2 cellular contexts compared by ENCODE assay signal in the genomic region with DNA sequence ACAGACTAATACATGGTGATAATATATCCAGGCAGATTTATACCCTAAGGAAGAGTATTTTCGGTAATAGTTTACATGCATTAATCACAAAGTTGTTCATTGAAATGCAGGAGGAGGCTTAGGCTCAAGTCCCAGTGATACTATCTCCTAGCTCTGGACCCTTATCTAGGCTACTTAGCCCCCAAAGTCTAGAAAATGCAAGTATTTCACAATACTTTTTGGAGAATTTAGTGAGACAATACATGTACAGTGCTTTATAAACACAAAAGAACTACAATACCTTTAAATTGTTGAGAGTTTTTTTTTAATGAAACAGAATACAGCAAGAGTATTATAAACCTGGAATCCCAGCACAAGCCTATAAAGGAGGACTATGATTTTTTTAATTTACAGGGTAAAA.
TF ChIP-seq lines count a peak whose summit lies in the region.

No MANE protein-coding gene starts in this region.

TF ChIP-seq in HepG2, 621 proteins besides CTCF, POLR2A, EP300 and RAD21:
- TF ChIP-seq CEBPB (IDR thresholded peaks at IDR 0.05; ENCODE audit: borderline replicate concordance, low read depth, low read length), result peak; percentile 64; the same call in 1 of the 2 replicates
- no peak for TF ChIP-seq IRX3 (CRISPR knock-in tag; IDR thresholded peaks at IDR 0.05; ENCODE audit: borderline replicate concordance, low read depth)
- no peak for TF ChIP-seq PHB2 (IDR thresholded peaks at IDR 0.05; ENCODE audit: partially characterized antibody)
- TF ChIP-seq, protein P1, sequence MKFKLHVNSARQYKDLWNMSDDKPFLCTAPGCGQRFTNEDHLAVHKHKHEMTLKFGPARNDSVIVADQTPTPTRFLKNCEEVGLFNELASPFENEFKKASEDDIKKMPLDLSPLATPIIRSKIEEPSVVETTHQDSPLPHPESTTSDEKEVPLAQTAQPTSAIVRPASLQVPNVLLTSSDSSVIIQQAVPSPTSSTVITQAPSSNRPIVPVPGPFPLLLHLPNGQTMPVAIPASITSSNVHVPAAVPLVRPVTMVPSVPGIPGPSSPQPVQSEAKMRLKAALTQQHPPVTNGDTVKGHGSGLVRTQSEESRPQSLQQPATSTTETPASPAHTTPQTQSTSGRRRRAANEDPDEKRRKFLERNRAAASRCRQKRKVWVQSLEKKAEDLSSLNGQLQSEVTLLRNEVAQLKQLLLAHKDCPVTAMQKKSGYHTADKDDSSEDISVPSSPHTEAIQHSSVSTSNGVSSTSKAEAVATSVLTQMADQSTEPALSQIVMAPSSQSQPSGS (CRISPR knock-in tag; IDR thresholded peaks at IDR 0.05), result no peak
- TF ChIP-seq, protein P2, sequence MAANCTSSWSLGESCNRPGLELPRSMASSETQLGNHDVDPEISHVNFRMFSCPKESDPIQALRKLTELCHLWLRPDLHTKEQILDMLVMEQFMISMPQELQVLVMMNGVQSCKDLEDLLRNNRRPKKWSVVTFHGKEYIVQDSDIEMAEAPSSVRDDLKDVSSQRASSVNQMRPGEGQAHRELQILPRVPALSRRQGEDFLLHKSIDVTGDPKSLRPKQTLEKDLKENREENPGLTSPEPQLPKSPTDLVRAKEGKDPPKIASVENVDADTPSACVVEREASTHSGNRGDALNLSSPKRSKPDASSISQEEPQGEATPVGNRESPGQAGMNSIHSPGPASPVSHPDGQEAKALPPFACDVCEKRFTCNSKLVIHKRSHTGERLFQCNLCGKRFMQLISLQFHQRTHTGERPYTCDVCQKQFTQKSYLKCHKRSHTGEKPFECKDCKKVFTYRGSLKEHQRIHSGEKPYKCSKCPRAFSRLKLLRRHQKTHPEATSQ (CRISPR knock-in tag; IDR thresholded peaks at IDR 0.05; ENCODE audit: borderline replicate concordance), result no peak
- no peak for TF ChIP-seq MEIS2 (CRISPR knock-in tag; IDR thresholded peaks at IDR 0.05)

TF ChIP-seq in IMR-90, 13 proteins besides CTCF, POLR2A, EP300 and RAD21:
- TF ChIP-seq CEBPB (IDR thresholded peaks at IDR 0.05; ENCODE audit: low read depth, low read length) (peak; percentile 77), ELK1 (IDR thresholded peaks at IDR 0.05; ENCODE audit: borderline replicate concordance, low read depth, low read length) (no peak), RFX5 (IDR thresholded peaks at IDR 0.05; ENCODE audit: low read depth, low read length) (no peak)
